In the genomic region with DNA sequence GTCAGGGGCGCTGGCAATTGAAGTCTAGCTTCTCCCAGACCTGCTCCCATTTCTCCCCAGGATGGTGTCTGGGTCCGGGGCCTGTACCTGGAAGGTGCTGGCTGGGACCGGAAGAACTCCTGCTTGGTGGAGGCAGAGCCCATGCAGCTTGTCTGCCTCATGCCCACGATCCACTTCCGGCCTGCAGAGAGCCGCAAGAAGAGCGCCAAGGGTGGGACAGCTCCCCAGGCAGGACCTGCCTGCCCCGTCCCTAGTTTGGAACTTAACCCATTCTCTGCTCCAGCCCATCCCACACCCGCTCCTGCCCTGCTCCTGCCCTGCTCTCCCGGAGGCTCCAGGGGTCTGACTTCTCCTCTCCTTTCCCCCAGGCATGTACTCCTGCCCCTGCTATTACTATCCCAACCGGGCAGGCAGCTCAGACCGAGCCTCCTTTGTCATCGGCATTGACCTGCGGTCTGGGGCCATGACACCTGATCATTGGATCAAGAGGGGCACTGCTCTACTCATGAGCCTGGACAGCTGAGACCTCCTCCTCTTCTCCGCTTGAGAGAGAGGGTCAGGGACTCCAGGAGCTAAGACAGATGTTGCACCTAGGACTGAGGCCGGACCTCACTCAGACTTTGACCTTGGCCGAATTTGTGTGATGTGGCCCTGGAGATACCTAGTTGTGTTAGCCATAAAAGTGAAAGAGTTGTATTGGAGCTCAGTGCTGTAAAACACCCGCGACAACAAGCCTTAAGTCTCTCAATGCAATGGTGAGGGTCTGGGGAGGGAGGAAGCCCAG, we compare ENCODE assay signal across 8 cellular contexts. TPM values are rescaled to one million over a fixed set of nuclear protein-coding genes. Genes with fewer than 3 reads are reported as not detected.
DNase-seq lines count a peak whose midpoint lies in the region; ATAC-seq and TF ChIP-seq lines count a peak whose summit lies in the region.

No MANE protein-coding gene starts in this region.

- no TSS peak for BruUV-seq in Caco-2 (replicated peaks; lab: Mats Ljungman, UMichigan)

- no peak for ATAC-seq in HG03342 (IDR thresholded peaks at IDR 0.05; ENCODE audit: unreplicated experiment)

- peaks cover 5% of the 10 kb centered on the region for H3K4me1 Mint-ChIP-seq in Caco-2 (ENCODE audit: low read depth, unreplicated experiment)

- no peaks in the 10 kb centered on the region for H3K9me3 Mint-ChIP-seq in Caco-2 (ENCODE audit: unreplicated experiment)

- intact Hi-C loops in Caco-2 (cut with micrococcal nuclease; ENCODE audit: unreplicated experiment), result loop anchor here (1.0 kb wide), 1 partner anchor 8 kb away; no protein-coding TSS in a partner anchor
- intact Hi-C loops in ovary (cut with DNase I), result loop anchor here in 1 of 4 donors (10.0 kb wide), 1 partner anchor 208 kb away; a partner anchor contains a TSS

- peak overlapping the region; percentile 99 for H3K27ac Mint-ChIP-seq in Caco-2 (ENCODE audit: unreplicated experiment)

- POLR2A ChIA-PET in Caco-2 (lab: Charles Lee) (interaction anchor here (0.5 to 1.0 kb wide), 3 partner anchors 24 to 182 kb away, joined by 3 to 4 read pairs (median 3); a partner anchor contains a TSS), RWPE1 (lab: Yijun Ruan, JAX; ENCODE audit: low non-redundant PET) (no interaction called here), GM10248 (lab: Yijun Ruan, JAX) (no interaction called here)

- WGBS in ovary, 3 donors, result 28 to 34% (median 29%) methylated on average over 19 of the region's 19 CpGs

- no peak for DNase-seq in Caco-2
- DNase-seq in RWPE1 (ENCODE audit: low spot score), result no peak
- DNase-seq in epithelial cell of prostate (ENCODE audit: low read depth, low spot score), result no peak
- DNase-seq in ovary, result peak in 3 of 5 donors; percentile 35 to 57 (median 45)
- no peak for DNase-seq in NCI-H69 (lab: John Stamatoyannopoulos, UW)
- no peak for DNase-seq in SIG-M5 treated with dmso at 0.1 percent for 504 hours (lab: John Stamatoyannopoulos, UW; ENCODE audit: unreplicated experiment)
- DNase-seq in GM10248 (ENCODE audit: extremely low spot score), result no peak

- H3K4me3 Mint-ChIP-seq in Caco-2 (ENCODE audit: unreplicated experiment), result peak overlapping the region; percentile 98

- no peaks in the 10 kb centered on the region for H3K9me3 ChIP-seq in Caco-2
- H3K9me3 ChIP-seq in ovary, result no peaks in the 10 kb centered on the region

- no peak for TF ChIP-seq EP300 in ovary (IDR thresholded peaks at IDR 0.05)

- H3K27me3 Mint-ChIP-seq in Caco-2 (ENCODE audit: insufficient read depth, unreplicated experiment), result no peaks in the 10 kb centered on the region

- peaks cover 31% of the 10 kb centered on the region for H3K36me3 Mint-ChIP-seq in Caco-2 (ENCODE audit: insufficient read depth, unreplicated experiment)

- CTCF ChIA-PET in Caco-2 (lab: Charles Lee), result interaction anchor here (0.6 to 1.4 kb wide), 5 partner anchors 24 to 100 kb away, joined by 3 to 8 read pairs (median 5); a partner anchor contains a TSS
- CTCF ChIA-PET in RWPE1 (lab: Yijun Ruan, JAX), result interaction anchor here (0.5 to 2.0 kb wide), 9 partner anchors 10 to 212 kb away, joined by 3 to 10 read pairs (median 3); no protein-coding TSS in a partner anchor
- CTCF ChIA-PET in GM10248 (lab: Yijun Ruan, JAX), result interaction anchor here (0.8 to 4.6 kb wide), 16 partner anchors 8 to 224 kb away, joined by 3 to 29 read pairs (median 4); a partner anchor contains a TSS

- peak overlapping the region; percentile 99 for H3K27ac ChIP-seq in RWPE1
- H3K27ac ChIP-seq in epithelial cell of prostate, result peak overlapping the region; percentile 100
- H3K27ac ChIP-seq in ovary, result peak overlapping the region in 1 of 2 donors; percentile 99

- TF ChIP-seq CTCF in Caco-2 (IDR thresholded peaks at IDR 0.05; ENCODE audit: insufficient read depth in 1 of 2, low read depth in 1 of 2, low read length in 1 of 2, severe bottlenecking in 1 of 2, unreplicated experiment in 1 of 2) (no peak), RWPE1 (conservative IDR thresholded peaks at IDR 0.05; ENCODE audit: low read depth) (no peak), ovary (IDR thresholded peaks at IDR 0.05) (no peak), GM10248 (IDR thresholded peaks at IDR 0.05; ENCODE audit: control extremely low read depth, extremely low read depth, low read depth, missing control alignments) (no peak)

- H3K27me3 ChIP-seq in Caco-2 (replicated peaks; ENCODE audit: control insufficient read depth, insufficient read depth, low read length), result no peaks in the 10 kb centered on the region
- H3K27me3 ChIP-seq in ovary, result no peaks in the 10 kb centered on the region

- no peak for TF ChIP-seq POLR2A in ovary (IDR thresholded peaks at IDR 0.05)

- H3K36me3 ChIP-seq in Caco-2 (ENCODE audit: control insufficient read depth, insufficient read depth, low read length), result no peaks in the 10 kb centered on the region
- H3K36me3 ChIP-seq in ovary, result no peaks in the 10 kb centered on the region

- peak overlapping the region; percentile 24 for H3K4me3 ChIP-seq in Caco-2 (ENCODE audit: low read depth, low read length)
- H3K4me3 ChIP-seq in ovary, result peak overlapping the region; percentile 95

- 0 out of 2 replicates have a peak, but pooled peaks cover 5% of the 10 kb centered on the region for H3K4me1 ChIP-seq in Caco-2
- peaks cover 7% of the 10 kb centered on the region for H3K4me1 ChIP-seq in ovary (ENCODE audit: insufficient read depth)

RNA-seq across cellular contexts. Expression of a gene that starts 0.8 kb away (rescaled TPM):
- 27.4 and 27.9 TPM in 2 replicates for total RNA-seq in Caco-2 (2022)
- total RNA-seq in ovary, result 10 to 100 TPM; 13.7 to 80.8 (median 71.9) TPM
- 10 to 100 TPM in 1 of 2 donors, 1 to 10 TPM in 1; 9.1 to 36.9 TPM for polyA plus RNA-seq in ovary

RNA-seq across cellular contexts. Expression of a gene that starts 21.7 kb away (rescaled TPM):
- 2.5 and 3.2 TPM in 2 replicates for total RNA-seq in Caco-2 (2022)
- 10 to 100 TPM in 3 of 7 donors, 1 to 10 TPM in 4; 2.1 to 11.9 (median 8.2) TPM for total RNA-seq in ovary
- polyA plus RNA-seq in ovary, result 10 to 100 TPM in 1 of 2 donors, 1 to 10 TPM in 1; 5.5 to 17.8 TPM

RNA-seq across cellular contexts. Expression of a gene that starts 24.2 kb away (rescaled TPM):
- total RNA-seq in Caco-2 (2022) (20.9 and 27.4 TPM in 2 replicates), ovary (10 to 100 TPM; 46.4 to 82.8 (median 54.6) TPM)
- 10 to 100 TPM in 1 of 2 donors, 1 to 10 TPM in 1; 4.6 to 59.1 TPM for polyA plus RNA-seq in ovary

RNA-seq across cellular contexts. Expression of a gene that starts 24.6 kb away (rescaled TPM):
- total RNA-seq in Caco-2 (2022), result 6.1 and 7.3 TPM in 2 replicates
- total RNA-seq in ovary, result 10 to 100 TPM in 6 of 7 donors, 1 to 10 TPM in 1; 7.0 to 18.8 (median 16.1) TPM
- 10 to 100 TPM; 10.8 to 22.2 TPM for polyA plus RNA-seq in ovary

RNA-seq across cellular contexts. Expression of a gene that starts 55.4 kb away (rescaled TPM):
- 27.9 and 34.7 TPM in 2 replicates for total RNA-seq in Caco-2 (2022)
- total RNA-seq in ovary, result 100 to 1,000 TPM in 4 of 7 donors, 10 to 100 TPM in 3; 65.7 to 145 (median 114) TPM
- 100 to 1,000 TPM in 1 of 2 donors, 10 to 100 TPM in 1; 87.2 to 100 TPM for polyA plus RNA-seq in ovary

Comparison
In these comparisons a context has a peak if more than half of its experiments do, and no peak if none do; other contexts are left out.
1. DNase-seq: peak in ovary (3 of 5); none in Caco-2 (0 of 2), RWPE1 (single experiment), epithelial cell of prostate (single experiment), NCI-H69 (single experiment), SIG-M5 treated with dmso at 0.1 percent for 504 hours (single experiment) and GM10248 (single experiment).